ENCODE assay signal across 9 cellular contexts in the genomic region with DNA sequence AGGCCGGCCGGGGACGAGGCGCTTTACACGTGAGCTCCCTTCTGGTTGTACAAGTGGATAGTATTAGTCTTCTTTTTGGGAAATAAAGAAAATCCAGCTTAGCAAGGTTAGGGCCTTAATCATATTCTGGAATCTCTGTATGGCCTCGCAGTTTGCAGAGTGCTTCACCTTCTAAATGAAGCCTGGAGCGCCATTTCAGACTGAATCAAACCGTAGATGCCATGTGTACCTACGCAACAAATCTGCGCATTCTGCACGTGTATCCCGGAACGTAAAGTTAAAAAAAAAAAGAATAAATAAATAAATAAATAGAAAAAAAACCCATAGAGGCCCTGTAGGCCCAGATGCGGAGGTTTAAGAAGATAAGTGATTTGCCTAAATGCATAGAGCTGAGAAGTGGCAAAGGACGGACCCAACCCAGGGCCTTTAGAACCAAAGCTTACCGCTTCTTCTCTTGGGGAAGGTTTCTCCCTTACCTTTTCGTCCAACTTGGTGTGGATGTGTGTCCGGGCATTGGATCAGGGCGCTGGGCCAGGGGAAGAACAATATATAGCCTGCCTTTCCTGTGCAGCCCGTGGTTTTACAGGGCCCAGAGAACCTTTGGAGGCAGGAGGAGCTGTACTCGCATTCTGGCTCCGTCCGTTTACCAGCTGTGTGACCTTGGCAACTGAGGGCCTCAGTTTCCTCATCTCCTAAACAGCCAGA. TPM values are rescaled to one million over a fixed set of nuclear protein-coding genes. Genes with fewer than 3 reads are reported as not detected.
A peak's percentile ranks its signal among the peaks of the same experiment; 100 is the strongest.
DNase-seq lines count a peak whose midpoint lies in the region; ATAC-seq, FAIRE-seq and TF ChIP-seq lines count a peak whose summit lies in the region.
"Had no signal": no experiment of that assay in that cellular context is flagged by ENCODE, and none has a peak within 500 bp of the region (broad histone marks: within the 10 kb centered on the region; RNA-seq: fewer than 3 reads in every experiment).

No MANE protein-coding gene starts in this region.

- H3K27ac ChIP-seq in dorsolateral prefrontal cortex, result peak overlapping the region in 53 of 59 donors; percentile 17 to 93 (median 81)

- DNase-seq in Right ventricle myocardium superior (peak; percentile 38), left cardiac atrium (no peak), dorsolateral prefrontal cortex (no peak), HTR-8/SVneo (ENCODE audit: insufficient read length, low spot score) (no peak), iPS-NIHi7 (ENCODE audit: extremely low spot score) (no peak)

- intact Hi-C loops in Right ventricle myocardium superior (cut with DNase I) (loop anchor here (10.0 kb wide), 1 partner anchor 156 kb away; no protein-coding TSS in a partner anchor), left cardiac atrium (cut with DNase I) (no loop called here), dorsolateral prefrontal cortex (cut with DNase I) (loop anchor here (2.0 to 5.0 kb wide), 3 partner anchors 71 to 160 kb away; no protein-coding TSS in a partner anchor)

- H3K36me3 ChIP-seq in mucosa of stomach (ENCODE audit: control insufficient read depth, insufficient read depth, low read length), result no peaks in the 10 kb centered on the region

- H3K9me3 ChIP-seq in mucosa of stomach (ENCODE audit: control insufficient read depth, low read length), result no peaks in the 10 kb centered on the region

- H3K27me3 ChIP-seq in dorsolateral prefrontal cortex, result no peaks in the 10 kb centered on the region
- no peaks in the 10 kb centered on the region for H3K27me3 ChIP-seq in mucosa of stomach (ENCODE audit: control insufficient read depth, insufficient read depth, low read length)

- H3K4me3 ChIP-seq in dorsolateral prefrontal cortex (peak overlapping the region; percentile 51 to 92 (median 79)), mucosa of stomach (ENCODE audit: low read length) (no peak overlapping the region)

- ATAC-seq in Right ventricle myocardium superior (ENCODE audit: poor library complexity), result no peak
- no peak for ATAC-seq in left cardiac atrium
- no peak for ATAC-seq in GM18870 (IDR thresholded peaks at IDR 0.05; ENCODE audit: unreplicated experiment)
- no peak for ATAC-seq in HG03108 (IDR thresholded peaks at IDR 0.05; ENCODE audit: unreplicated experiment)

- no peak for FAIRE-seq in HTR-8/SVneo (lab: Jason Lieb, UNC)

- peak in 9 of 56 donors; percentile 3 to 22 (median 7) for TF ChIP-seq CTCF in dorsolateral prefrontal cortex (IDR thresholded peaks at IDR 0.05 in 54 of 56, conservative IDR thresholded peaks at IDR 0.05 in 2 of 56; ENCODE audit: low read depth in 1 of 56, partially characterized antibody in 56 of 56)

- peaks cover 5% of the 10 kb centered on the region for H3K4me1 ChIP-seq in mucosa of stomach (ENCODE audit: control insufficient read depth, insufficient read depth, low read length)

- H3K9ac ChIP-seq in mucosa of stomach (ENCODE audit: low read length), result peak overlapping the region; percentile 68

RNA-seq across cellular contexts. Expression of gene P3H2, which starts 0.5 kb away (rescaled TPM):
- 1.3 TPM for total RNA-seq in Right ventricle myocardium superior
- total RNA-seq in left cardiac atrium, result 1 to 10 TPM; 1.6 to 4.0 TPM
- 10 to 100 TPM in 32 of 120 experiments, 1 to 10 TPM in 88; 2.9 to 14.9 (median 8.8) TPM for total RNA-seq in dorsolateral prefrontal cortex
- total RNA-seq: activated T-helper 17 cell treated with anti-CD3 and anti-CD28 coated beads, Interleukin-2, amount 50 U/mL, for 72 hours had no signal

Comparison
In these comparisons a context has a peak if more than half of its experiments do, and no peak if none do; other contexts are left out.
1. intact Hi-C loops: an anchor here in Right ventricle myocardium superior (10.0 kb wide) and dorsolateral prefrontal cortex (2.0 to 5.0 kb wide); none called in left cardiac atrium.